In genomic region chr7:40331915-40332314, GRCh38 we compare ENCODE assay signal across 17 cellular contexts.
"Had no signal": no experiment of that assay in that cellular context is flagged by ENCODE, and none has a peak within 500 bp of the region (broad histone marks: within the 10 kb centered on the region; RNA-seq: fewer than 3 reads in every experiment).

No MANE protein-coding gene starts in this region.

- DNase-seq: activated CD4-positive, alpha-beta memory T cell treated with anti-CD3 and anti-CD28 coated beads, Interleukin-2, amount 10 ng/mL, durations not matched to agents 7 days and 5 days; activated CD8-positive, alpha-beta memory T cell treated with anti-CD3 and anti-CD28 coated beads, Interleukin-2, amount 10 ng/mL, durations not matched to agents 7 days and 5 days; body of pancreas; colonic mucosa; endodermal cell; heart left ventricle; kidney glomerular epithelial cell; left ventricle myocardium inferior; nephron progenitor cell; nucleus accumbens; stimulated activated CD4-positive, alpha-beta T cell treated with anti-CD3 and anti-CD28 coated beads, Interleukin-12 subunit alpha, Interleukin-12 subunit beta, amount 100 ng/mL, for 4 hours; stimulated activated naive CD8-positive, alpha-beta T cell treated with anti-CD3 and anti-CD28 coated beads, Interleukin-15, Interleukin-2, amounts not matched to agents 100 U/mL and 50 U/mL, for 24 hours; SW 1271; T-helper 2 cell had no signal

- H3K36me3 ChIP-seq: colonic mucosa, gastroesophageal sphincter, heart left ventricle, left ventricle myocardium inferior, suprapubic skin had no signal

- H3K27ac ChIP-seq: body of pancreas, colonic mucosa, epithelial cell of prostate, gastroesophageal sphincter, heart left ventricle, left ventricle myocardium inferior, suprapubic skin had no signal

- H3K27me3 ChIP-seq: body of pancreas, colonic mucosa, gastroesophageal sphincter, heart left ventricle, suprapubic skin had no signal

- H3K4me1 ChIP-seq: body of pancreas, left ventricle myocardium inferior, suprapubic skin had no signal

- H3K9me3 ChIP-seq: body of pancreas, colonic mucosa, suprapubic skin had no signal

- H3K4me3 ChIP-seq: body of pancreas, colonic mucosa, gastroesophageal sphincter, heart left ventricle, left ventricle myocardium inferior, suprapubic skin had no signal
